ENCODE assay signal across 10 cellular contexts in genomic region chr7:138115047-138115446, GRCh38. TPM values are rescaled to one million over a fixed set of nuclear protein-coding genes. Genes with fewer than 3 reads are reported as not detected.
"Had no signal": no experiment of that assay in that cellular context is flagged by ENCODE, and none has a peak within 500 bp of the region (broad histone marks: within the 10 kb centered on the region; RNA-seq: fewer than 3 reads in every experiment).

No MANE protein-coding gene starts in this region.

- H3K4me1 ChIP-seq: HAP-1 had no signal

- H3K27me3 Mint-ChIP-seq: IgD-negative memory B cell had no signal

- H3K36me3 Mint-ChIP-seq: IgD-negative memory B cell had no signal

- H3K9ac ChIP-seq: GM23248 had no signal

- DNase-seq: GM23248, GOT3, H7, HFFc6, KG1 had no signal

- H3K36me3 ChIP-seq: HAP-1 had no signal

- H3K9me3 ChIP-seq: HAP-1 had no signal

- H3K27ac ChIP-seq: GM23248, HL-60 had no signal

- H3K4me3 Mint-ChIP-seq: HFFc6, IgD-negative memory B cell had no signal

- ATAC-seq: HCT116 had no signal

- H3K27ac Mint-ChIP-seq: HFFc6, IgD-negative memory B cell had no signal

- H2AFZ ChIP-seq: GM23248 had no signal

- H3K9me3 Mint-ChIP-seq: HFFc6, IgD-negative memory B cell had no signal

- H3K4me3 ChIP-seq: GM23248, HAP-1 had no signal

RNA-seq across cellular contexts. Expression of gene AKR1D1, which starts 38.8 kb away (rescaled TPM):
- total RNA-seq: GM23248, H4, H7 had no signal
- polyA plus RNA-seq: GM23248, IgD-negative memory B cell had no signal
